In genomic region chr19:50522881-50523280, GRCh38 we compare ENCODE assay signal across 32 cellular contexts. TPM values are rescaled to one million over a fixed set of nuclear protein-coding genes. Genes with fewer than 3 reads are reported as not detected.
"Had no signal": no experiment of that assay in that cellular context is flagged by ENCODE, and none has a peak within 500 bp of the region (broad histone marks: within the 10 kb centered on the region; RNA-seq: fewer than 3 reads in every experiment).

No MANE protein-coding gene starts in this region.

- H3K4me1 ChIP-seq: ascending aorta, SJSA1 had no signal

- H3K4me3 ChIP-seq: ascending aorta, cardiac muscle cell, SJSA1 had no signal

- H3K27ac ChIP-seq: ascending aorta, cardiac muscle cell, KMS-11, SJSA1 had no signal

- H3K36me3 Mint-ChIP-seq: activated naive CD8-positive, alpha-beta T cell treated with anti-CD3 and anti-CD28 coated beads, Interleukin-2, amount 10 ng/mL, durations not matched to agents 7 days and 5 days had no signal

- H3K9me3 ChIP-seq: ascending aorta, SJSA1, SK-N-SH had no signal

- H3K27me3 ChIP-seq: ascending aorta, cardiac muscle cell, SJSA1 had no signal

- H3K27ac Mint-ChIP-seq: activated CD4-positive, alpha-beta T cell treated with anti-CD3 and anti-CD28 coated beads, Interleukin-2, amount 10 ng/mL, durations not matched to agents 24 days and 14 days; activated CD8-positive, alpha-beta T cell treated with anti-CD3 and anti-CD28 coated beads for 36 hours; activated naive CD8-positive, alpha-beta T cell treated with anti-CD3 and anti-CD28 coated beads, Interleukin-2, amount 10 ng/mL, durations not matched to agents 7 days and 5 days; activated T-cell treated with anti-CD3 and anti-CD28 coated beads, Interleukin-2, amount 50 U/mL, for 72 hours; activated T-helper 17 cell treated with anti-CD3 and anti-CD28 coated beads, Interleukin-2, amount 50 U/mL, for 72 hours; T-helper 1 cell treated with Interleukin-12 subunit alpha and Interleukin-12 subunit beta and Interleukin-4 antibody, amounts not matched to agents 30 μg/mL and 1 μg/mL, for 36 hours; T-helper 2 cell treated with Interferon-gamma antibody and Interleukin-4, amounts not matched to agents 5 μg/mL and 100 μg/mL, for 36 hours had no signal

- H3K9me3 Mint-ChIP-seq: activated CD4-positive, alpha-beta T cell treated with anti-CD3 and anti-CD28 coated beads, Interleukin-2, amount 10 ng/mL, durations not matched to agents 24 days and 14 days; activated CD8-positive, alpha-beta T cell treated with anti-CD3 and anti-CD28 coated beads for 36 hours; activated naive CD8-positive, alpha-beta T cell treated with anti-CD3 and anti-CD28 coated beads, Interleukin-2, amount 10 ng/mL, durations not matched to agents 7 days and 5 days; activated T-cell treated with anti-CD3 and anti-CD28 coated beads, Interleukin-2, amount 50 U/mL, for 72 hours; activated T-helper 17 cell treated with anti-CD3 and anti-CD28 coated beads, Interleukin-2, amount 50 U/mL, for 72 hours; T-helper 1 cell treated with Interleukin-12 subunit alpha and Interleukin-12 subunit beta and Interleukin-4 antibody, amounts not matched to agents 30 μg/mL and 1 μg/mL, for 36 hours; T-helper 2 cell treated with Interferon-gamma antibody and Interleukin-4, amounts not matched to agents 5 μg/mL and 100 μg/mL, for 36 hours had no signal

- H3K4me2 ChIP-seq: KMS-11, SK-N-SH had no signal

- ATAC-seq: activated CD8-positive, alpha-beta T cell treated with anti-CD3 and anti-CD28 coated beads for 36 hours; activated T-cell treated with anti-CD3 and anti-CD28 coated beads, Interleukin-2, amount 50 U/mL, for 72 hours; activated T-helper 17 cell treated with anti-CD3 and anti-CD28 coated beads, Interleukin-2, amount 50 U/mL, for 72 hours had no signal

- H3K36me3 ChIP-seq: ascending aorta, SJSA1 had no signal

- H3K9ac ChIP-seq: KMS-11, SK-N-SH had no signal

- DNase-seq: activated CD4-positive, alpha-beta T cell treated with anti-CD3 and anti-CD28 coated beads, Interleukin-2, amount 10 ng/mL, durations not matched to agents 24 days and 14 days; activated CD4-positive, alpha-beta T cell treated with anti-CD3 and anti-CD28 coated beads, Interleukin-2, amount 50 U/mL, for 4 hours; activated CD8-positive, alpha-beta T cell treated with anti-CD3 and anti-CD28 coated beads for 36 hours; activated effector memory CD4-positive, alpha-beta T cell treated with anti-CD3 and anti-CD28 coated beads, Interleukin-2, amount 50 U/mL, for 16 hours; activated naive CD4-positive, alpha-beta T cell; activated naive CD4-positive, alpha-beta T cell treated with anti-CD3 and anti-CD28 coated beads, Interleukin-2, amount 50 U/mL, for 16 hours; activated naive CD8-positive, alpha-beta T cell treated with anti-CD3 and anti-CD28 coated beads, Interleukin-2, amount 10 ng/mL, durations not matched to agents 7 days and 5 days; activated T-cell treated with anti-CD3 and anti-CD28 coated beads, Interleukin-2, amount 50 U/mL, for 1 hour; activated T-cell treated with anti-CD3 and anti-CD28 coated beads, Interleukin-2, amount 50 U/mL, for 72 hours; amygdala; MM.1S; MV-4-11; NCI-H1092; NCI-H1436 treated with DMSO at 0.1 percent for 48 hours; NCI-H1694 treated with DMSO at 0.1 percent for 48 hours; NCI-H2029; NCI-H345; NCI-H524 treated with DMSO at 0.1 percent for 48 hours; NCI-H748 treated with DMSO at 0.1 percent for 48 hours; NK-92 treated with Interleukin-12 subunit alpha and Interleukin-12 subunit beta, amount 100 ng/mL, for 24 hours; SHP77 treated with DMSO at 0.1 percent for 48 hours; SK-N-SH had no signal

RNA-seq across cellular contexts. Expression of gene ASPDH, which starts 9.2 kb away (rescaled TPM):
- total RNA-seq: activated CD4-positive, alpha-beta T cell treated with anti-CD3 and anti-CD28 coated beads, Interleukin-2, amount 10 ng/mL, durations not matched to agents 24 days and 14 days; activated CD8-positive, alpha-beta memory T cell treated with anti-CD3 and anti-CD28 coated beads for 36 hours; activated CD8-positive, alpha-beta T cell treated with anti-CD3 and anti-CD28 coated beads for 36 hours; activated naive CD8-positive, alpha-beta T cell treated with anti-CD3 and anti-CD28 coated beads, Interleukin-2, amount 10 ng/mL, durations not matched to agents 7 days and 5 days; activated T-cell treated with anti-CD3 and anti-CD28 coated beads, Interleukin-2, amount 50 U/mL, for 72 hours; activated T-helper 17 cell treated with anti-CD3 and anti-CD28 coated beads, Interleukin-2, amount 50 U/mL, for 72 hours; ascending aorta; cardiac muscle cell; LHCN-M2; NCI-H460; SJSA1 had no signal
- polyA plus RNA-seq: cardiac muscle cell had no signal

RNA-seq across cellular contexts. Expression of gene LRRC4B, which starts 45.4 kb away (rescaled TPM):
- total RNA-seq: activated CD8-positive, alpha-beta memory T cell treated with anti-CD3 and anti-CD28 coated beads for 36 hours; activated CD8-positive, alpha-beta T cell treated with anti-CD3 and anti-CD28 coated beads for 36 hours; activated naive CD8-positive, alpha-beta T cell treated with anti-CD3 and anti-CD28 coated beads, Interleukin-2, amount 10 ng/mL, durations not matched to agents 7 days and 5 days; activated T-helper 17 cell treated with anti-CD3 and anti-CD28 coated beads, Interleukin-2, amount 50 U/mL, for 72 hours; LHCN-M2; SJSA1 had no signal

RNA-seq across cellular contexts. Expression of gene GARIN5A, which starts 46.2 kb away (rescaled TPM):
- total RNA-seq: ascending aorta, SJSA1 had no signal
